In genomic region chr1:153525088-153525713, GRCh38 we compare ENCODE assay signal across 1 cellular context.
TF ChIP-seq lines count a peak whose summit lies in the region.

No MANE protein-coding gene starts in this region.

TF ChIP-seq in SK-N-SH treated with all-trans-retinoic acid at 6 μM for 48 hours, 23 proteins besides CTCF, POLR2A, EP300 and RAD21 (continued from another document):
- TF ChIP-seq, protein P1, sequence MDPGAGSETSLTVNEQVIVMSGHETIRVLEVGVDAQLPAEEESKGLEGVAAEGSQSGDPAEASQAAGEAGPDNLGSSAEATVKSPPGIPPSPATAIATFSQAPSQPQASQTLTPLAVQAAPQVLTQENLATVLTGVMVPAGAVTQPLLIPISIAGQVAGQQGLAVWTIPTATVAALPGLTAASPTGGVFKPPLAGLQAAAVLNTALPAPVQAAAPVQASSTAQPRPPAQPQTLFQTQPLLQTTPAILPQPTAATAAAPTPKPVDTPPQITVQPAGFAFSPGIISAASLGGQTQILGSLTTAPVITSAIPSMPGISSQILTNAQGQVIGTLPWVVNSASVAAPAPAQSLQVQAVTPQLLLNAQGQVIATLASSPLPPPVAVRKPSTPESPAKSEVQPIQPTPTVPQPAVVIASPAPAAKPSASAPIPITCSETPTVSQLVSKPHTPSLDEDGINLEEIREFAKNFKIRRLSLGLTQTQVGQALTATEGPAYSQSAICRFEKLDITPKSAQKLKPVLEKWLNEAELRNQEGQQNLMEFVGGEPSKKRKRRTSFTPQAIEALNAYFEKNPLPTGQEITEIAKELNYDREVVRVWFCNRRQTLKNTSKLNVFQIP (CRISPR knock-in tag; IDR thresholded peaks at IDR 0.05; ENCODE audit: borderline replicate concordance, low read depth), result no peak
- TF ChIP-seq ARNTL (CRISPR knock-in tag; IDR thresholded peaks at IDR 0.05; ENCODE audit: borderline replicate concordance, low read depth), result no peak
- TF ChIP-seq, protein P2, sequence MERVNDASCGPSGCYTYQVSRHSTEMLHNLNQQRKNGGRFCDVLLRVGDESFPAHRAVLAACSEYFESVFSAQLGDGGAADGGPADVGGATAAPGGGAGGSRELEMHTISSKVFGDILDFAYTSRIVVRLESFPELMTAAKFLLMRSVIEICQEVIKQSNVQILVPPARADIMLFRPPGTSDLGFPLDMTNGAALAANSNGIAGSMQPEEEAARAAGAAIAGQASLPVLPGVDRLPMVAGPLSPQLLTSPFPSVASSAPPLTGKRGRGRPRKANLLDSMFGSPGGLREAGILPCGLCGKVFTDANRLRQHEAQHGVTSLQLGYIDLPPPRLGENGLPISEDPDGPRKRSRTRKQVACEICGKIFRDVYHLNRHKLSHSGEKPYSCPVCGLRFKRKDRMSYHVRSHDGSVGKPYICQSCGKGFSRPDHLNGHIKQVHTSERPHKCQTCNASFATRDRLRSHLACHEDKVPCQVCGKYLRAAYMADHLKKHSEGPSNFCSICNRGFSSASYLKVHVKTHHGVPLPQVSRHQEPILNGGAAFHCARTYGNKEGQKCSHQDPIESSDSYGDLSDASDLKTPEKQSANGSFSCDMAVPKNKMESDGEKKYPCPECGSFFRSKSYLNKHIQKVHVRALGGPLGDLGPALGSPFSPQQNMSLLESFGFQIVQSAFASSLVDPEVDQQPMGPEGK (CRISPR knock-in tag; IDR thresholded peaks at IDR 0.05; ENCODE audit: borderline replicate concordance), result no peak
- TF ChIP-seq ISL1 (CRISPR knock-in tag; IDR thresholded peaks at IDR 0.05), result no peak
- TF ChIP-seq OSR1 (CRISPR knock-in tag; IDR thresholded peaks at IDR 0.05), result no peak
- TF ChIP-seq SNAI2 (CRISPR knock-in tag; IDR thresholded peaks at IDR 0.05), result no peak
- no peak for TF ChIP-seq ZC3H10 (CRISPR knock-in tag; IDR thresholded peaks at IDR 0.05)
- no peak for TF ChIP-seq TSHZ2 (CRISPR knock-in tag; IDR thresholded peaks at IDR 0.05)
